17 cellular contexts compared by ENCODE assay signal in genomic region chr16:76900285-76901263, GRCh38.
"Had no signal": no experiment of that assay in that cellular context is flagged by ENCODE, and none has a peak within 500 bp of the region (broad histone marks: within the 10 kb centered on the region; RNA-seq: fewer than 3 reads in every experiment).

No MANE protein-coding gene starts in this region.

- H3K4me3 Mint-ChIP-seq: activated B cell treated with CpG ODN at 0.5 μM for 24 hours; activated CD4-positive, alpha-beta T cell treated with anti-CD3 and anti-CD28 coated beads, Interleukin-2, amount 10 ng/mL, durations not matched to agents 7 days and 5 days; natural killer cell; T-helper 17 cell had no signal

- H3K27ac Mint-ChIP-seq: activated B cell treated with CpG ODN at 0.5 μM for 24 hours; activated CD4-positive, alpha-beta T cell treated with anti-CD3 and anti-CD28 coated beads, Interleukin-2, amount 10 ng/mL, durations not matched to agents 7 days and 5 days; activated naive CD4-positive, alpha-beta T cell treated with anti-CD3 and anti-CD28 coated beads, Interleukin-2, amount 50 U/mL, for 72 hours; natural killer cell; T-helper 17 cell had no signal

- H3K36me3 Mint-ChIP-seq: activated naive CD4-positive, alpha-beta T cell treated with anti-CD3 and anti-CD28 coated beads, Interleukin-2, amount 50 U/mL, for 72 hours; natural killer cell had no signal

- H3K9me3 Mint-ChIP-seq: activated B cell treated with CpG ODN at 0.5 μM for 24 hours; activated CD4-positive, alpha-beta T cell treated with anti-CD3 and anti-CD28 coated beads, Interleukin-2, amount 10 ng/mL, durations not matched to agents 7 days and 5 days had no signal

- H3K27me3 Mint-ChIP-seq: activated B cell treated with CpG ODN at 0.5 μM for 24 hours; activated CD4-positive, alpha-beta T cell treated with anti-CD3 and anti-CD28 coated beads, Interleukin-2, amount 10 ng/mL, durations not matched to agents 7 days and 5 days; T-helper 17 cell had no signal

- H3K4me1 Mint-ChIP-seq: activated B cell treated with CpG ODN at 0.5 μM for 24 hours; activated CD4-positive, alpha-beta T cell treated with anti-CD3 and anti-CD28 coated beads, Interleukin-2, amount 10 ng/mL, durations not matched to agents 7 days and 5 days; natural killer cell; T-helper 17 cell had no signal

- H3K27ac ChIP-seq: breast epithelium, prostate gland, upper lobe of left lung had no signal

- DNase-seq: activated B cell treated with CpG ODN at 0.5 μM for 24 hours; activated CD4-positive, alpha-beta T cell treated with anti-CD3 and anti-CD28 coated beads, Interleukin-2, amount 10 ng/mL, durations not matched to agents 7 days and 5 days; activated CD8-positive, alpha-beta memory T cell treated with anti-CD3 and anti-CD28 coated beads for 24 hours; dermis blood vessel endothelial cell; erythroblast; mammary epithelial cell; mucosa of descending colon; natural killer cell; nucleus accumbens; stimulated activated CD4-positive, alpha-beta T cell treated with anti-CD3 and anti-CD28 coated beads, Interleukin-4, amount 100 ng/mL, for 1 hour; stimulated activated CD8-positive, alpha-beta memory T cell treated with anti-CD3 and anti-CD28 coated beads, Interleukin-4, amount 100 ng/mL, for 48 hours; stimulated activated naive CD8-positive, alpha-beta T cell treated with anti-CD3 and anti-CD28 coated beads, Interleukin-15, Interleukin-2, amounts not matched to agents 100 U/mL and 50 U/mL, for 24 hours; T-helper 17 cell; upper lobe of left lung had no signal
